In the genomic region with DNA sequence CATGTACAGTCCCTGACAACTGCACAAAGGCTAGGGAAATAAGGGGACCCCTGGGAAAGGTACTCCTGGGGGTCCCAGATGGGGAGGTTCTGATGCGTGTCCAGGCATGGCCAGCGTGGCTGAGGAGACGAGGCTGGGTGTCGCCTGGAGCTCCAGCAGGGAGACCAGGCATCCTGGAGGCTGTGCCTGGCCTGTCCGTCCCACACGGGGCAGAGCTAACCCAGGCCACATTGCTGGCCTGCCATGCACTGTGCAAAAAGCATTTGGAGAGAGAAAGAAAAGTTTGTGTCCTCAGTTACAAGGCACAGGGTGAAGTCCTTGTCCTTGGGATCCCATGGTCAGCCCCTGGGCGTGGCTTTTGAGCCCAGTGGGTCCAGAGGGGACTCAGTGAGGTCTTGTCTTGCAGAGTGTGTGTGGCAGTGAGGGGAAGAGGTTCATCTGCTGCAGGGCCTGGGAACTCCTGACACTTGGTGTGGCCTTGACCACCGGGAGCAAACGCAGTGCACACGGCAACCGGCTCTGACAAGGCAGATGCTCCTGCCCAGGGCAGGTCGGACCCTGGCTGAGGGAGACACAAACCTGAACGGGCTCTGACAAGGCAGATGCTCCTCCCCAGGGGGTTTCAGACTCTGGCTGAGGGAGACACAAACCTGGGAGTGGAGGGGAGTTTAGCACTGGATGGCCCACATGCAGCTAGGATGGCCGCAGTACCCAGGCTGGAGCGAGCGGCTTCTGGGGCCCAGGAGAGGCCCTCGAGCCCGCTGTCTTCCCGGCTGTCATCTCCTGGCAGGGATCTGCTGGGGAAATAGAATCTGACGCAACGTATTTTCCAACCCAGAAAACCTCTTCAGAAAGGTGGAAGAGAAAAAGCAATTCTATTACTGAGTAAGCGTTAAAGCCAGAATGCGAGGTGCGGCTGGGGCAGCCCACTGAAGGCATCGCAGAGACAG, we compare ENCODE assay signal across 1 cellular context.
TF ChIP-seq lines count a peak whose summit lies in the region.

No MANE protein-coding gene starts in this region.

TF ChIP-seq in HepG2, 621 proteins besides CTCF, POLR2A, EP300 and RAD21 (continues in another document):
- TF ChIP-seq KLF16 (CRISPR knock-in tag; IDR thresholded peaks at IDR 0.05) (0 out of 4 replicates have a peak, but pooled peaks of 1 of the 2 experiments have one; percentile 13), AKAP8 (CRISPR knock-in tag; IDR thresholded peaks at IDR 0.05) (no peak; the same call in 1 of the 2 replicates), YY1 (IDR thresholded peaks at IDR 0.05; ENCODE audit: insufficient read depth, insufficient replicate concordance, low read depth, low read length) (no peak), HNF4A (CRISPR knock-in tag; IDR thresholded peaks at IDR 0.05) (peak; percentile 72), MTA1 (CRISPR knock-in tag; IDR thresholded peaks at IDR 0.05; ENCODE audit: borderline replicate concordance) (peak; percentile 81; the same call in 1 of the 2 replicates), ZNF720 (CRISPR knock-in tag; IDR thresholded peaks at IDR 0.05) (no peak), NFATC3 (CRISPR knock-in tag; IDR thresholded peaks at IDR 0.05) (no peak), HMG20B (CRISPR knock-in tag; conservative IDR thresholded peaks at IDR 0.05) (no peak), ZFP41 (CRISPR knock-in tag; IDR thresholded peaks at IDR 0.05; ENCODE audit: borderline replicate concordance) (no peak), IRX3 (CRISPR knock-in tag; IDR thresholded peaks at IDR 0.05; ENCODE audit: borderline replicate concordance, low read depth) (no peak), ZNF24 (IDR thresholded peaks at IDR 0.05) (no peak), SNAPC2 (CRISPR knock-in tag; IDR thresholded peaks at IDR 0.05) (0 out of 2 replicates have a peak, but pooled peaks have one; percentile 36), ZNF383 (CRISPR knock-in tag; IDR thresholded peaks at IDR 0.05; ENCODE audit: borderline replicate concordance) (no peak), PHB2 (IDR thresholded peaks at IDR 0.05; ENCODE audit: partially characterized antibody) (no peak), ZNF772 (CRISPR knock-in tag; IDR thresholded peaks at IDR 0.05) (no peak), ZNF577 (CRISPR knock-in tag; IDR thresholded peaks at IDR 0.05; ENCODE audit: borderline replicate concordance, low read depth) (no peak), HDAC2 (CRISPR knock-in tag; IDR thresholded peaks at IDR 0.05) (peak; percentile 85), ZNF382 (CRISPR knock-in tag; IDR thresholded peaks at IDR 0.05; ENCODE audit: borderline replicate concordance) (no peak), ZNF543 (CRISPR knock-in tag; IDR thresholded peaks at IDR 0.05) (peak; percentile 29; the same call in 1 of the 2 replicates), ZNF446 (CRISPR knock-in tag; IDR thresholded peaks at IDR 0.05) (no peak), FOXA1 (IDR thresholded peaks at IDR 0.05) (no peak), FOXA1 (CRISPR knock-in tag; IDR thresholded peaks at IDR 0.05) (no peak), ZBTB3 (CRISPR knock-in tag; IDR thresholded peaks at IDR 0.05; ENCODE audit: borderline replicate concordance, low read depth) (0 out of 2 replicates have a peak, but pooled peaks have one; percentile 15), NFYC (CRISPR knock-in tag; IDR thresholded peaks at IDR 0.05) (no peak), ZNF282 (IDR thresholded peaks at IDR 0.05; ENCODE audit: partially characterized antibody) (no peak), ZBTB8A (CRISPR knock-in tag; IDR thresholded peaks at IDR 0.05; ENCODE audit: borderline replicate concordance, low read depth) (no peak), ELF4 (CRISPR knock-in tag; IDR thresholded peaks at IDR 0.05; ENCODE audit: borderline replicate concordance) (no peak), AGO1 (IDR thresholded peaks at IDR 0.05; ENCODE audit: low read depth, low read length, poor library complexity, severe bottlenecking) (no peak), ZNF350 (CRISPR knock-in tag; IDR thresholded peaks at IDR 0.05; ENCODE audit: borderline replicate concordance, low read depth) (no peak), ZNF598 (CRISPR knock-in tag; IDR thresholded peaks at IDR 0.05; ENCODE audit: borderline replicate concordance) (no peak), ZNF792 (CRISPR knock-in tag; IDR thresholded peaks at IDR 0.05) (peak; percentile 63; the same call in 1 of the 2 replicates), SOX13 (IDR thresholded peaks at IDR 0.05) (no peak), SOX13 (CRISPR knock-in tag; conservative IDR thresholded peaks at IDR 0.05 in 1 of 2, IDR thresholded peaks at IDR 0.05 in 1 of 2) (peak in 1 of 2 experiments; percentile 45; a peak in 1 of 4 replicates), ZNF547 (CRISPR knock-in tag; IDR thresholded peaks at IDR 0.05) (no peak), JDP2 (CRISPR knock-in tag; IDR thresholded peaks at IDR 0.05; ENCODE audit: borderline replicate concordance) (no peak)
- TF ChIP-seq, protein P1, sequence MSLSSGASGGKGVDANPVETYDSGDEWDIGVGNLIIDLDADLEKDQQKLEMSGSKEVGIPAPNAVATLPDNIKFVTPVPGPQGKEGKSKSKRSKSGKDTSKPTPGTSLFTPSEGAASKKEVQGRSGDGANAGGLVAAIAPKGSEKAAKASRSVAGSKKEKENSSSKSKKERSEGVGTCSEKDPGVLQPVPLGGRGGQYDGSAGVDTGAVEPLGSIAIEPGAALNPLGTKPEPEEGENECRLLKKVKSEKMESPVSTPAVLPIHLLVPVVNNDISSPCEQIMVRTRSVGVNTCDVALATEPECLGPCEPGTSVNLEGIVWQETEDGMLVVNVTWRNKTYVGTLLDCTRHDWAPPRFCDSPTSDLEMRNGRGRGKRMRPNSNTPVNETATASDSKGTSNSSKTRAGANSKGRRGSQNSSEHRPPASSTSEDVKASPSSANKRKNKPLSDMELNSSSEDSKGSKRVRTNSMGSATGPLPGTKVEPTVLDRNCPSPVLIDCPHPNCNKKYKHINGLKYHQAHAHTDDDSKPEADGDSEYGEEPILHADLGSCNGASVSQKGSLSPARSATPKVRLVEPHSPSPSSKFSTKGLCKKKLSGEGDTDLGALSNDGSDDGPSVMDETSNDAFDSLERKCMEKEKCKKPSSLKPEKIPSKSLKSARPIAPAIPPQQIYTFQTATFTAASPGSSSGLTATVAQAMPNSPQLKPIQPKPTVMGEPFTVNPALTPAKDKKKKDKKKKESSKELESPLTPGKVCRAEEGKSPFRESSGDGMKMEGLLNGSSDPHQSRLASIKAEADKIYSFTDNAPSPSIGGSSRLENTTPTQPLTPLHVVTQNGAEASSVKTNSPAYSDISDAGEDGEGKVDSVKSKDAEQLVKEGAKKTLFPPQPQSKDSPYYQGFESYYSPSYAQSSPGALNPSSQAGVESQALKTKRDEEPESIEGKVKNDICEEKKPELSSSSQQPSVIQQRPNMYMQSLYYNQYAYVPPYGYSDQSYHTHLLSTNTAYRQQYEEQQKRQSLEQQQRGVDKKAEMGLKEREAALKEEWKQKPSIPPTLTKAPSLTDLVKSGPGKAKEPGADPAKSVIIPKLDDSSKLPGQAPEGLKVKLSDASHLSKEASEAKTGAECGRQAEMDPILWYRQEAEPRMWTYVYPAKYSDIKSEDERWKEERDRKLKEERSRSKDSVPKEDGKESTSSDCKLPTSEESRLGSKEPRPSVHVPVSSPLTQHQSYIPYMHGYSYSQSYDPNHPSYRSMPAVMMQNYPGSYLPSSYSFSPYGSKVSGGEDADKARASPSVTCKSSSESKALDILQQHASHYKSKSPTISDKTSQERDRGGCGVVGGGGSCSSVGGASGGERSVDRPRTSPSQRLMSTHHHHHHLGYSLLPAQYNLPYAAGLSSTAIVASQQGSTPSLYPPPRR (CRISPR knock-in tag; IDR thresholded peaks at IDR 0.05; ENCODE audit: borderline replicate concordance), result no peak
- TF ChIP-seq, protein P2, sequence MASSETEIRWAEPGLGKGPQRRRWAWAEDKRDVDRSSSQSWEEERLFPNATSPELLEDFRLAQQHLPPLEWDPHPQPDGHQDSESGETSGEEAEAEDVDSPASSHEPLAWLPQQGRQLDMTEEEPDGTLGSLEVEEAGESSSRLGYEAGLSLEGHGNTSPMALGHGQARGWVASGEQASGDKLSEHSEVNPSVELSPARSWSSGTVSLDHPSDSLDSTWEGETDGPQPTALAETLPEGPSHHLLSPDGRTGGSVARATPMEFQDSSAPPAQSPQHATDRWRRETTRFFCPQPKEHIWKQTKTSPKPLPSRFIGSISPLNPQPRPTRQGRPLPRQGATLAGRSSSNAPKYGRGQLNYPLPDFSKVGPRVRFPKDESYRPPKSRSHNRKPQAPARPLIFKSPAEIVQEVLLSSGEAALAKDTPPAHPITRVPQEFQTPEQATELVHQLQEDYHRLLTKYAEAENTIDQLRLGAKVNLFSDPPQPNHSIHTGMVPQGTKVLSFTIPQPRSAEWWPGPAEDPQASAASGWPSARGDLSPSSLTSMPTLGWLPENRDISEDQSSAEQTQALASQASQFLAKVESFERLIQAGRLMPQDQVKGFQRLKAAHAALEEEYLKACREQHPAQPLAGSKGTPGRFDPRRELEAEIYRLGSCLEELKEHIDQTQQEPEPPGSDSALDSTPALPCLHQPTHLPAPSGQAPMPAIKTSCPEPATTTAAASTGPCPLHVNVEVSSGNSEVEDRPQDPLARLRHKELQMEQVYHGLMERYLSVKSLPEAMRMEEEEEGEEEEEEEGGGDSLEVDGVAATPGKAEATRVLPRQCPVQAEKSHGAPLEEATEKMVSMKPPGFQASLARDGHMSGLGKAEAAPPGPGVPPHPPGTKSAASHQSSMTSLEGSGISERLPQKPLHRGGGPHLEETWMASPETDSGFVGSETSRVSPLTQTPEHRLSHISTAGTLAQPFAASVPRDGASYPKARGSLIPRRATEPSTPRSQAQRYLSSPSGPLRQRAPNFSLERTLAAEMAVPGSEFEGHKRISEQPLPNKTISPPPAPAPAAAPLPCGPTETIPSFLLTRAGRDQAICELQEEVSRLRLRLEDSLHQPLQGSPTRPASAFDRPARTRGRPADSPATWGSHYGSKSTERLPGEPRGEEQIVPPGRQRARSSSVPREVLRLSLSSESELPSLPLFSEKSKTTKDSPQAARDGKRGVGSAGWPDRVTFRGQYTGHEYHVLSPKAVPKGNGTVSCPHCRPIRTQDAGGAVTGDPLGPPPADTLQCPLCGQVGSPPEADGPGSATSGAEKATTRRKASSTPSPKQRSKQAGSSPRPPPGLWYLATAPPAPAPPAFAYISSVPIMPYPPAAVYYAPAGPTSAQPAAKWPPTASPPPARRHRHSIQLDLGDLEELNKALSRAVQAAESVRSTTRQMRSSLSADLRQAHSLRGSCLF (CRISPR knock-in tag; IDR thresholded peaks at IDR 0.05; ENCODE audit: borderline replicate concordance), result no peak
- TF ChIP-seq, protein P3, sequence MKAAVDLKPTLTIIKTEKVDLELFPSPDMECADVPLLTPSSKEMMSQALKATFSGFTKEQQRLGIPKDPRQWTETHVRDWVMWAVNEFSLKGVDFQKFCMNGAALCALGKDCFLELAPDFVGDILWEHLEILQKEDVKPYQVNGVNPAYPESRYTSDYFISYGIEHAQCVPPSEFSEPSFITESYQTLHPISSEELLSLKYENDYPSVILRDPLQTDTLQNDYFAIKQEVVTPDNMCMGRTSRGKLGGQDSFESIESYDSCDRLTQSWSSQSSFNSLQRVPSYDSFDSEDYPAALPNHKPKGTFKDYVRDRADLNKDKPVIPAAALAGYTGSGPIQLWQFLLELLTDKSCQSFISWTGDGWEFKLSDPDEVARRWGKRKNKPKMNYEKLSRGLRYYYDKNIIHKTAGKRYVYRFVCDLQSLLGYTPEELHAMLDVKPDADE (CRISPR knock-in tag; IDR thresholded peaks at IDR 0.05), result no peak
- TF ChIP-seq, protein P4, sequence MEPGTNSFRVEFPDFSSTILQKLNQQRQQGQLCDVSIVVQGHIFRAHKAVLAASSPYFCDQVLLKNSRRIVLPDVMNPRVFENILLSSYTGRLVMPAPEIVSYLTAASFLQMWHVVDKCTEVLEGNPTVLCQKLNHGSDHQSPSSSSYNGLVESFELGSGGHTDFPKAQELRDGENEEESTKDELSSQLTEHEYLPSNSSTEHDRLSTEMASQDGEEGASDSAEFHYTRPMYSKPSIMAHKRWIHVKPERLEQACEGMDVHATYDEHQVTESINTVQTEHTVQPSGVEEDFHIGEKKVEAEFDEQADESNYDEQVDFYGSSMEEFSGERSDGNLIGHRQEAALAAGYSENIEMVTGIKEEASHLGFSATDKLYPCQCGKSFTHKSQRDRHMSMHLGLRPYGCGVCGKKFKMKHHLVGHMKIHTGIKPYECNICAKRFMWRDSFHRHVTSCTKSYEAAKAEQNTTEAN (CRISPR knock-in tag; conservative IDR thresholded peaks at IDR 0.05), result 0 out of 2 replicates have a peak, but pooled peaks have one; percentile 16
- TF ChIP-seq, protein P5, sequence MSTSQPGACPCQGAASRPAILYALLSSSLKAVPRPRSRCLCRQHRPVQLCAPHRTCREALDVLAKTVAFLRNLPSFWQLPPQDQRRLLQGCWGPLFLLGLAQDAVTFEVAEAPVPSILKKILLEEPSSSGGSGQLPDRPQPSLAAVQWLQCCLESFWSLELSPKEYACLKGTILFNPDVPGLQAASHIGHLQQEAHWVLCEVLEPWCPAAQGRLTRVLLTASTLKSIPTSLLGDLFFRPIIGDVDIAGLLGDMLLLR (CRISPR knock-in tag; IDR thresholded peaks at IDR 0.05), result peak; percentile 75; the same call in 1 of the 2 replicates
- TF ChIP-seq, protein P6, sequence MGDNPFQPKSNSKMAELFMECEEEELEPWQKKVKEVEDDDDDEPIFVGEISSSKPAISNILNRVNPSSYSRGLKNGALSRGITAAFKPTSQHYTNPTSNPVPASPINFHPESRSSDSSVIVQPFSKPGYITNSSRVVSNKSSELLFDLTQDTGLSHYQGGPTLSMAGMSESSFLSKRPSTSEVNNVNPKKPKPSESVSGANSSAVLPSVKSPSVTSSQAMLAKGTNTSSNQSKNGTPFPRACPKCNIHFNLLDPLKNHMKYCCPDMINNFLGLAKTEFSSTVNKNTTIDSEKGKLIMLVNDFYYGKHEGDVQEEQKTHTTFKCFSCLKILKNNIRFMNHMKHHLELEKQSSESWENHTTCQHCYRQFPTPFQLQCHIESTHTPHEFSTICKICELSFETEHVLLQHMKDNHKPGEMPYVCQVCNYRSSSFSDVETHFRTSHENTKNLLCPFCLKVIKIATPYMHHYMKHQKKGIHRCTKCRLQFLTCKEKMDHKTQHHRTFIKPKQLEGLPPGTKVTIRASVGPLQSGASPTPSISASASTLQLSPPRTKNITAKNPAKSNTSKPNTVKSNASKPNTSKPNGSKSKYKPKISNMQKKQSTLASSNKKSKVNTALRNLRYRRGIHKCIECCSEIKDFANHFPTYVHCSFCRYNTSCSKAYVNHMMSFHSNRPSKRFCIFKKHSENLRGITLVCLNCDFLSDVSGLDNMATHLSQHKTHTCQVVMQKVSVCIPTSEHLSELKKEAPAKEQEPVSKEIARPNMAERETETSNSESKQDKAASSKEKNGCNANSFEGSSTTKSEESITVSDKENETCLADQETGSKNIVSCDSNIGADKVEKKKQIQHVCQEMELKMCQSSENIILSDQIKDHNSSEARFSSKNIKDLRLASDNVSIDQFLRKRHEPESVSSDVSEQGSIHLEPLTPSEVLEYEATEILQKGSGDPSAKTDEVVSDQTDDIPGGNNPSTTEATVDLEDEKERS (CRISPR knock-in tag; IDR thresholded peaks at IDR 0.05), result no peak
